7 cellular contexts compared by ENCODE assay signal in the genomic region with DNA sequence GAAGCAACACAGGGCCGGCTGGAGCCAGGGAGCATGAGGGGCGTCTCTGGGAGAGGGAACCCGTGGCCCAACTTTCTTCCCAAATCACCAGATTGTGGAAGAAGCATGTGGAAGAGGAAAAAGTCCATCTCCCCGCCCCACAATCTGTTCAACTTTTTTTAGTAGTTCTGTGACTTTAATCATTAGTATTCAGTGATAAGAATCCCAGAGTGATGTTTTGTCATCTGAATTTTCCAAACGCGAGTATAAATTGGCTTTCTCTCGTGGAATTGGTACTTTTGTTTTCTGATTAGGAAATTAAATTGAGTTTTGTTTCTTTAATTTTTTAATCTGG.
DNase-seq lines count a peak whose midpoint lies in the region; ATAC-seq, FAIRE-seq and TF ChIP-seq lines count a peak whose summit lies in the region.

No MANE protein-coding gene starts in this region.

- peaks cover 4% of the 10 kb centered on the region for H3K4me1 ChIP-seq in astrocyte (ENCODE audit: insufficient read depth, low read length)

- no peaks in the 10 kb centered on the region for H3K36me3 ChIP-seq in astrocyte (ENCODE audit: insufficient read depth, low read length)

- H4K20me1 ChIP-seq in astrocyte (ENCODE audit: insufficient read depth, low read length) = no peaks in the 10 kb centered on the region

- no peaks in the 10 kb centered on the region for H3K27me3 ChIP-seq in astrocyte (ENCODE audit: insufficient read depth, low read length)

- H3K27ac ChIP-seq in astrocyte (ENCODE audit: low read depth, low read length) = no peak overlapping the region

- H2AFZ ChIP-seq in astrocyte (ENCODE audit: low read depth, low read length) = peak overlapping the region; percentile 38

- no peak for FAIRE-seq in astrocyte (lab: Jason Lieb, UNC)

- H3K27me3 Mint-ChIP-seq in Calu3 (ENCODE audit: unreplicated experiment) (no peaks in the 10 kb centered on the region), astrocyte (ENCODE audit: low read depth, unreplicated experiment) (no peaks in the 10 kb centered on the region), nephron progenitor cell (ENCODE audit: low read depth, poor library complexity) (peaks cover 5% of the 10 kb centered on the region)

- TF ChIP-seq CTCF in Calu3 (IDR thresholded peaks at IDR 0.05; ENCODE audit: unreplicated experiment) = no peak
- TF ChIP-seq CTCF in astrocyte (IDR thresholded peaks at IDR 0.05; ENCODE audit: insufficient read depth, low read depth, low read length) = no peak
- TF ChIP-seq CTCF in nephron progenitor cell (IDR thresholded peaks at IDR 0.05) = peak; percentile 19

- H3K79me2 ChIP-seq in astrocyte (ENCODE audit: insufficient read depth, low read length) = no peaks in the 10 kb centered on the region

- CTCF ChIA-PET in Calu3 (lab: Charles Lee) = interaction anchor here (0.6 to 2.4 kb wide), 12 partner anchors 11 to 574 kb away, joined by 3 to 24 read pairs (median 3); a partner anchor contains a TSS

- H3K9ac ChIP-seq in astrocyte (ENCODE audit: low read length) = peak overlapping the region; percentile 60

- H3K9me3 Mint-ChIP-seq in Calu3 (ENCODE audit: low read depth, unreplicated experiment) (no peaks in the 10 kb centered on the region), astrocyte (ENCODE audit: unreplicated experiment) (no peaks in the 10 kb centered on the region), nephron progenitor cell (no peaks in the 10 kb centered on the region)

- H3K4me3 Mint-ChIP-seq in Calu3 (ENCODE audit: low read depth, unreplicated experiment) = peak overlapping the region; percentile 68
- no peak overlapping the region for H3K4me3 Mint-ChIP-seq in astrocyte (ENCODE audit: unreplicated experiment)
- H3K4me3 Mint-ChIP-seq in nephron progenitor cell = no peak overlapping the region

- H3K36me3 Mint-ChIP-seq in Calu3 (ENCODE audit: insufficient read depth, unreplicated experiment) (peaks cover 7% of the 10 kb centered on the region), astrocyte (ENCODE audit: low read depth, unreplicated experiment) (peaks cover 1% of the 10 kb centered on the region), nephron progenitor cell (ENCODE audit: low read depth) (no peaks in the 10 kb centered on the region)

- H3K27ac Mint-ChIP-seq in Calu3 (ENCODE audit: unreplicated experiment) (peak overlapping the region; percentile 68), astrocyte (ENCODE audit: unreplicated experiment) (no peak overlapping the region), nephron progenitor cell (no peak overlapping the region)

- DNase-seq in Calu3 (no peak), astrocyte (ENCODE audit: low read depth) (no peak), nephron progenitor cell (no peak), Kasumi-1 (lab: John Stamatoyannopoulos, UW) (no peak)

- peak overlapping the region; percentile 83 for H3K4me2 ChIP-seq in astrocyte (ENCODE audit: low read length)

- no TSS peak for BruUV-seq in Calu3 (replicated peaks; lab: Mats Ljungman, UMichigan)

- no peak overlapping the region for H3K4me3 ChIP-seq in astrocyte (ENCODE audit: insufficient read depth, low read depth, low read length)

- no peaks in the 10 kb centered on the region for H3K9me3 ChIP-seq in astrocyte (ENCODE audit: insufficient read depth, low read depth, low read length)

- H3K4me1 Mint-ChIP-seq in Calu3 (ENCODE audit: low read depth, unreplicated experiment) (no peaks in the 10 kb centered on the region), astrocyte (ENCODE audit: low read depth, unreplicated experiment) (no peaks in the 10 kb centered on the region), nephron progenitor cell (no peaks in the 10 kb centered on the region)

- ATAC-seq in HG03378 (IDR thresholded peaks at IDR 0.05; ENCODE audit: unreplicated experiment) = peak; percentile 5
- ATAC-seq in GM21367 (IDR thresholded peaks at IDR 0.05; ENCODE audit: unreplicated experiment) = no peak
- no peak for ATAC-seq in HG03457 (IDR thresholded peaks at IDR 0.05; ENCODE audit: unreplicated experiment)

- intact Hi-C loops in Calu3 (cut with micrococcal nuclease; ENCODE audit: unreplicated experiment) = loop anchor here (1.0 to 5.0 kb wide), 3 partner anchors 302 to 571 kb away; no protein-coding TSS in a partner anchor
